Comparison of ENCODE assay signal across 11 cellular contexts in the genomic region with DNA sequence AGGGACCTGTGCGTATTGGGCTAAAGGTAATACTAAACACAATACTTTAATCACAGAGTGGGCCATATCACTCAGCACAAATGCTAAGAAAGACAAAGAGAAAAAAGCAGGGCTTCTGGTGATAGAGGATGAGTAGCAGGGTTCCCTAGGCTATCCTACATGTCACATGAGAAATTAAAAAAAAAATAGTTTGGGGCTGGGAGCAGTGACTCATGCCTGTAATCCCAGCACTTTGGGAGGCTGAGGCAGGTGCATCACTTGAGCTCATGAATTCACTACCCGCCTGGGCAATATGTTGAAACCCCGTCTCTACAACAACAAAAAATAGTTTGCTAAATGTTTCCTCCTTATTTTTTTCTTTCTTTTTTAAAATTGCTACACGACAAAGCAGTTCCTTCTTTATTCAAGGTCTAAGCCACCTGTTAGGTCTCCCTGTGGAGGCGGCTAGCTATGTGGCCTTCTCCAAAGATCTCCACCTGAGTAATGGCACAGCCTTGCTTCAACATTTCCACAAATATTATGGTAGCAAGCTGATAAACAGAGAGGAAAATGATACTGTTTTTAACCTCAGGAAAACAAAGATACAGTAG. TPM values are rescaled to one million over a fixed set of nuclear protein-coding genes. Genes with fewer than 3 reads are reported as not detected.
A peak's percentile ranks its signal among the peaks of the same experiment; 100 is the strongest.
DNase-seq lines count a peak whose midpoint lies in the region; ATAC-seq, FAIRE-seq and TF ChIP-seq lines count a peak whose summit lies in the region.
"Had no signal": no experiment of that assay in that cellular context is flagged by ENCODE, and none has a peak within 500 bp of the region (broad histone marks: within the 10 kb centered on the region; RNA-seq: fewer than 3 reads in every experiment).

No MANE protein-coding gene starts in this region.

- H3K9me3 Mint-ChIP-seq in MCF 10A (ENCODE audit: unreplicated experiment), result no peaks in the 10 kb centered on the region

- ATAC-seq in HG02678 (IDR thresholded peaks at IDR 0.05; ENCODE audit: unreplicated experiment), result no peak
- ATAC-seq: activated CD4-positive, CD25-positive, alpha-beta regulatory T cell treated with anti-CD3 and anti-CD28 coated beads, Interleukin-2, amount 50 U/mL, for 24 hours had no signal

- H3K36me3 Mint-ChIP-seq in MCF 10A (ENCODE audit: insufficient read depth, unreplicated experiment), result peaks cover 23% of the 10 kb centered on the region

- H3K4me1 Mint-ChIP-seq in MCF 10A (ENCODE audit: insufficient read depth, unreplicated experiment), result peaks cover 58% of the 10 kb centered on the region

- CTCF ChIA-PET in MCF 10A (lab: Yijun Ruan, JAX), result interaction anchor here (0.6 to 3.4 kb wide), 14 partner anchors 9 to 1387 kb away, joined by 3 to 27 read pairs (median 3); a partner anchor contains a TSS

- no peak for TF ChIP-seq EP300 in transverse colon (IDR thresholded peaks at IDR 0.05; ENCODE audit: low read depth)

- no TSS peak for BruUV-seq in MCF 10A (replicated peaks; lab: Mats Ljungman, UMichigan)

- H3K27ac ChIP-seq in breast epithelium (peak overlapping the region in 1 of 2 donors; percentile 97), transverse colon (peak overlapping the region; percentile 91 to 99 (median 97))

- DNase-seq in breast epithelium (ENCODE audit: low spot score in 2 of 2), result no peak
- DNase-seq in MCF 10A (ENCODE audit: unreplicated experiment), result no peak
- no peak for DNase-seq in adipocyte (ENCODE audit: low read depth)
- peak; percentile 16 for DNase-seq in kidney tubule cell (ENCODE audit: low spot score)
- DNase-seq in transverse colon, result no peak
- no peak for DNase-seq in frontal cortex (ENCODE audit: low spot score in 2 of 2)
- DNase-seq in NCI-H748 (lab: John Stamatoyannopoulos, UW; ENCODE audit: unreplicated experiment), result no peak
- DNase-seq: NCI-H1092; stimulated activated CD4-positive, alpha-beta T cell treated with anti-CD3 and anti-CD28 coated beads, Interleukin-4, amount 100 ng/mL, for 24 hours had no signal

- POLR2A ChIA-PET in MCF 10A (lab: Yijun Ruan, JAX), result interaction anchor here (0.5 to 25.5 kb wide), 21 partner anchors 8 to 625 kb away, joined by 3 to 1125 read pairs (median 5); a partner anchor contains a TSS

- H3K4me3 Mint-ChIP-seq in MCF 10A (ENCODE audit: unreplicated experiment), result no peak overlapping the region

- no peaks in the 10 kb centered on the region for H3K27me3 ChIP-seq in breast epithelium
- no peaks in the 10 kb centered on the region for H3K27me3 ChIP-seq in adipocyte (replicated peaks; ENCODE audit: control insufficient read depth, insufficient read depth, low read length)
- no peaks in the 10 kb centered on the region for H3K27me3 ChIP-seq in transverse colon

- no peaks in the 10 kb centered on the region for H3K27me3 Mint-ChIP-seq in MCF 10A (ENCODE audit: insufficient read depth, unreplicated experiment)

- WGBS in transverse colon (ENCODE audit: low coverage in 1 of 2), 2 donors, result 67 to 79% methylated on average over 5 of the region's 5 CpGs

- H3K4me1 ChIP-seq in breast epithelium (peaks cover 0 to 7% of the 10 kb centered on the region in 2 donors), adipocyte (ENCODE audit: control insufficient read depth, insufficient read depth, low read length) (peaks cover 18% of the 10 kb centered on the region), transverse colon (peaks cover 4 to 23% (median 16%) of the 10 kb centered on the region in 4 donors)

- H3K9me3 ChIP-seq in breast epithelium, result no peaks in the 10 kb centered on the region
- H3K9me3 ChIP-seq in adipocyte (ENCODE audit: control insufficient read depth, low read length), result no peaks in the 10 kb centered on the region
- no peaks in the 10 kb centered on the region for H3K9me3 ChIP-seq in transverse colon

- no peak for FAIRE-seq in frontal cortex (lab: Jason Lieb, UNC)

- no peak for TF ChIP-seq CTCF in breast epithelium (IDR thresholded peaks at IDR 0.05)
- TF ChIP-seq CTCF in MCF 10A (IDR thresholded peaks at IDR 0.05; ENCODE audit: unreplicated experiment), result no peak
- TF ChIP-seq CTCF in transverse colon (IDR thresholded peaks at IDR 0.05), result no peak

- intact Hi-C loops in breast epithelium (cut with DNase I; ENCODE audit: low total_unique reads), result loop anchor here (5.0 kb wide), 1 partner anchor 66 kb away; no protein-coding TSS in a partner anchor
- intact Hi-C loops in MCF 10A (cut with micrococcal nuclease), result loop anchor here (2.0 to 5.0 kb wide), 3 partner anchors 69 to 349 kb away; a partner anchor contains a TSS
- intact Hi-C loops in transverse colon (cut with DNase I; ENCODE audit: low total_unique reads), result no loop called here

- H3K4me3 ChIP-seq in breast epithelium, result peak overlapping the region in 2 of 3 donors; percentile 67 to 70
- peak overlapping the region; percentile 95 for H3K4me3 ChIP-seq in adipocyte (ENCODE audit: low read length)
- peak overlapping the region in 2 of 4 donors; percentile 69 to 77 for H3K4me3 ChIP-seq in transverse colon

- H3K36me3 ChIP-seq in breast epithelium (no peaks in the 10 kb centered on the region), adipocyte (ENCODE audit: control insufficient read depth, insufficient read depth, low read length, severe bottlenecking) (peaks cover 38% of the 10 kb centered on the region), transverse colon (peaks cover 0 to 34% (median 16%) of the 10 kb centered on the region in 4 donors)

- in situ Hi-C loops in transverse colon (cut with MboI; ENCODE audit: low pct_ligation_motif_present in 1 of 4, low pct_unique_long_range_greater_than_20kb in 1 of 4, low sequenced_read_pairs in 3 of 4), result loop anchor here in 1 of 4 donors (25.0 kb wide), 1 partner anchor 184 kb away; a partner anchor contains a TSS

- TF ChIP-seq POLR2A in breast epithelium (IDR thresholded peaks at IDR 0.05) (no peak), transverse colon (IDR thresholded peaks at IDR 0.05) (no peak)

- H3K27ac Mint-ChIP-seq in MCF 10A (ENCODE audit: low read depth, unreplicated experiment), result no peak overlapping the region

- peak overlapping the region; percentile 89 for H3K9ac ChIP-seq in adipocyte (ENCODE audit: low read length)

RNA-seq across cellular contexts. Expression of a gene that starts 1.5 kb away (rescaled TPM):
- 100 to 1,000 TPM; 187 to 273 (median 194) TPM for total RNA-seq in breast epithelium
- total RNA-seq in MCF 10A (2022), result 261 and 294 TPM in 2 replicates
- total RNA-seq in transverse colon, result 100 to 1,000 TPM; 111 to 174 (median 158) TPM
- total RNA-seq in frontal cortex, result 112 TPM

RNA-seq across cellular contexts. Expression of a gene that starts 48.5 kb away (rescaled TPM):
- total RNA-seq in breast epithelium (100 to 1,000 TPM; 257 to 535 (median 333) TPM), MCF 10A (2022) (497 and 624 TPM in 2 replicates), transverse colon (100 to 1,000 TPM; 176 to 395 (median 269) TPM), frontal cortex (110 TPM)
